Comparison of ENCODE assay signal across 12 cellular contexts in the genomic region with DNA sequence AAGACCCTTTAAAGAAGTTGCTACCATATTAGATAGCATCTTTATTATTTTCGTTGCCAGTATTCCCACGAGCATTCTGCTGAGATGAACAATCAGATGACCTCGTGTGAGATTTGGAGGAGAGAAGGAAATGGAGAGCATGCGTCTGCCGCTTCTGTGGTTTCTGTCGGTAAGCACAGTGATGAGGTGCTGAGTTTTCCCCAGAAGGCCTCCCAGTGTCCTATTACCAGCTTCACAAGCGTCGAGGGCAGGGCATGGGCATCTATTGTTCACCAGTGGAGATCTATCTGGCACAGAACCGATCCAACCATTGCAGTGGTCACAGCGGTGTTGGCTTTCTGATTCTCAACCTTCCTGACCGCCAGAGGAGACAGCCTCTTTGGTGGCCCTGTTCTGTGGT. TPM values are rescaled to one million over a fixed set of nuclear protein-coding genes. Genes with fewer than 3 reads are reported as not detected.
DNase-seq lines count a peak whose midpoint lies in the region; ATAC-seq, FAIRE-seq and TF ChIP-seq lines count a peak whose summit lies in the region.
"Had no signal": no experiment of that assay in that cellular context is flagged by ENCODE, and none has a peak within 500 bp of the region (broad histone marks: within the 10 kb centered on the region; RNA-seq: fewer than 3 reads in every experiment).

No MANE protein-coding gene starts in this region.

- TF ChIP-seq CTCF in right atrium auricular region (IDR thresholded peaks at IDR 0.05) (no peak), RWPE1 (conservative IDR thresholded peaks at IDR 0.05; ENCODE audit: low read depth) (no peak), lung (IDR thresholded peaks at IDR 0.05; ENCODE audit: control extremely low read depth, extremely low read depth) (no peak)

- ATAC-seq in lung (ENCODE audit: insufficient read depth, low FRiP score) (no peak), GM21390 (IDR thresholded peaks at IDR 0.05; ENCODE audit: unreplicated experiment) (no peak)

- intact Hi-C loops in cardiac septum (cut with DNase I): no loop called here

- TF ChIP-seq POLR2A in H54 (IDR thresholded peaks at IDR 0.05; ENCODE audit: low read depth, low read length): no peak

- H3K27me3 ChIP-seq in right atrium auricular region: no peaks in the 10 kb centered on the region
- no peaks in the 10 kb centered on the region for H3K27me3 ChIP-seq in lung (ENCODE audit: control insufficient read depth, insufficient read depth)

- POLR2A ChIA-PET in RWPE1 (lab: Yijun Ruan, JAX; ENCODE audit: low non-redundant PET): no interaction called here

- H3K4me3 ChIP-seq in right atrium auricular region: no peak overlapping the region
- H3K4me3 ChIP-seq in lung: no peak overlapping the region

- CTCF ChIA-PET in RWPE1 (lab: Yijun Ruan, JAX): no interaction called here

- 31 to 46% methylated on average over 11 of the region's 11 CpGs for WGBS in lung, 2 donors

- H3K9me3 ChIP-seq in right atrium auricular region (no peaks in the 10 kb centered on the region), lung (ENCODE audit: control insufficient read depth in 2 of 2, insufficient read depth in 1 of 2, low read length in 1 of 2) (no peaks in the 10 kb centered on the region)

- no peak for DNase-seq in right atrium auricular region (ENCODE audit: low spot score)
- DNase-seq in cardiac septum (ENCODE audit: low spot score): no peak
- DNase-seq in RWPE1 (ENCODE audit: low spot score): no peak
- no peak for DNase-seq in lung (ENCODE audit: low spot score)
- DNase-seq in H54 (ENCODE audit: insufficient read length, low spot score): no peak
- no peak for DNase-seq in NCI-H524 (lab: John Stamatoyannopoulos, UW)
- no peak for DNase-seq in putamen (ENCODE audit: low spot score)
- DNase-seq: activated CD4-positive, alpha-beta T cell treated with anti-CD3 and anti-CD28 coated beads, Interleukin-2, amount 50 U/mL, for 48 hours; Calu3; head of caudate nucleus; nephron progenitor cell had no signal

- H3K4me1 ChIP-seq in right atrium auricular region (peaks cover 0 to 40% of the 10 kb centered on the region in 2 donors), lung (ENCODE audit: control insufficient read depth in 2 of 2, insufficient read depth in 2 of 2, low read length in 2 of 2) (peaks cover 8 to 16% of the 10 kb centered on the region in 2 donors)

- FAIRE-seq in H54 (lab: Jason Lieb, UNC): no peak

- H3K36me3 ChIP-seq in right atrium auricular region (peaks cover 23% of the 10 kb centered on the region), lung (ENCODE audit: control insufficient read depth in 2 of 2, insufficient read depth in 2 of 2, low read length in 2 of 2) (peaks cover 3 to 18% of the 10 kb centered on the region in 2 donors)

- H3K27ac ChIP-seq in right atrium auricular region (peak overlapping the region; percentile 48 to 56), RWPE1 (peak overlapping the region; percentile 69), lung (ENCODE audit: low read depth in 1 of 2, low read length in 1 of 2) (peak overlapping the region; percentile 13 to 28)

RNA-seq across cellular contexts. Expression of a gene that starts 29.4 kb away (rescaled TPM):
- 10 to 100 TPM; 12.1 to 25.2 TPM for total RNA-seq in right atrium auricular region
- 6.5 TPM for total RNA-seq in cardiac septum
- 10 to 100 TPM; 33.5 to 42.0 TPM for total RNA-seq in lung
- polyA plus RNA-seq in lung: 10 to 100 TPM; 32.7 to 42.8 TPM
